4 cellular contexts compared by ENCODE assay signal in the genomic region with DNA sequence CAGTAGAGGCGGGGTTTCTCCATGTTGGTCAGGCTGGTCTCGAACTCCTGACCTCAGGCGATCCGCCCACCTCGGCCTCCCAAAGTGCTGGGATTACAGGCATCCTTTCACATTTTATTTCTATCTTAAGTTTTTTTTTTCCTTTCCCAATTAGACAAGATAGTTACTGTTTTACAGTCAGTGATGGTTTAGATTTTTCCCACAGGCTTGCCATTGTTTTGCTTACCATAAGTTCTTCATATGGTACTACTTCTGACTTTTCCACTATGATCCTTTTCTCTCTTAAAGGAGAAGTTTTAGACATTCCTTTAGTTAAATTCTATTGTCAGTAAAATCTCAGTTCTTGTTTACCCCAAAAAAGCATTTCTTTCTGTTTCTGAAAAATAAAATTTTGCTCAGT.
"Had no signal": no experiment of that assay in that cellular context is flagged by ENCODE, and none has a peak within 500 bp of the region (broad histone marks: within the 10 kb centered on the region; RNA-seq: fewer than 3 reads in every experiment).

No MANE protein-coding gene starts in this region.

- H3K4me3 Mint-ChIP-seq: GM23338, H9 had no signal

- H3K9me3 Mint-ChIP-seq: GM23338 had no signal

- DNase-seq: H9, HCEC 1CT, IMR-90 had no signal
